Comparison of ENCODE assay signal across 38 cellular contexts in the genomic region with DNA sequence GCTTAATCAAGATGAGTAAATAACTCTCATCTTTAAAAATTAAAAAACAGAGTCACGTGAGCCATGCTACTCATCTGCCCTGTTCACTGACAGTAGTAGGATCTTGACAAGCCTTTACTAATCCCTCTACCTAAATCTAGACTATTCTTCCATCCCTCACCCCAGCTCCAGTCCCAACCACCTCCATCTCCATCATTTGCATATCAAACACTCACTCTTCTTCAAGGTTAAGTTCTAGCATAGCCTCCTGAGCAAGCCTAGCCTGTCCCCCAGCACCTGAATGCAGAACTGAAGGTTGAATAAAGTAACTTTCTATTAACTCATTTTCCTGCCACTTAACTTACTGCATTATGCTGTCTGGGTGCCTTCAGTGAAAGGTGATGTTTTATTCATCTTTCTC.
"Had no signal": no experiment of that assay in that cellular context is flagged by ENCODE, and none has a peak within 500 bp of the region (broad histone marks: within the 10 kb centered on the region; RNA-seq: fewer than 3 reads in every experiment).

No MANE protein-coding gene starts in this region.

- DNase-seq: activated CD4-positive, alpha-beta memory T cell treated with anti-CD3 and anti-CD28 coated beads, Interleukin-2, amount 10 ng/mL, durations not matched to agents 7 days and 5 days; activated CD4-positive, alpha-beta T cell treated with anti-CD3 and anti-CD28 coated beads for 1 hour; activated CD4-positive, alpha-beta T cell treated with anti-CD3 and anti-CD28 coated beads for 36 hours; activated CD4-positive, alpha-beta T cell treated with anti-CD3 and anti-CD28 coated beads for 48 hours; activated CD4-positive, alpha-beta T cell treated with anti-CD3 and anti-CD28 coated beads, Interleukin-2, amount 10 ng/mL, durations not matched to agents 7 days and 5 days; activated CD4-positive, alpha-beta T cell treated with anti-CD3 and anti-CD28 coated beads, Interleukin-2, amount 50 U/mL, for 48 hours; activated CD4-positive, CD25-positive, alpha-beta regulatory T cell; activated CD8-positive, alpha-beta memory T cell treated with anti-CD3 and anti-CD28 coated beads for 24 hours; activated CD8-positive, alpha-beta memory T cell treated with anti-CD3 and anti-CD28 coated beads, Interleukin-2, amount 10 ng/mL, durations not matched to agents 7 days and 5 days; activated CD8-positive, alpha-beta memory T cell treated with anti-CD3 and anti-CD28 coated beads, Interleukin-2, amount 50 U/mL, for 48 hours; activated CD8-positive, alpha-beta T cell treated with anti-CD3 and anti-CD28 coated beads, Interleukin-2, amount 10 ng/mL, durations not matched to agents 7 days and 5 days; activated effector memory CD4-positive, alpha-beta T cell treated with Interleukin-2 at 50 U/mL for 16 hours; activated gamma-delta T cell; activated naive CD4-positive, alpha-beta T cell treated with anti-CD3 and anti-CD28 coated beads, Interleukin-2, amount 10 ng/mL, durations not matched to agents 7 days and 5 days; activated naive CD4-positive, alpha-beta T cell treated with Interleukin-2 at 50 U/mL for 16 hours; activated naive CD8-positive, alpha-beta T cell treated with anti-CD3 and anti-CD28 coated beads, Interleukin-2, amount 10 ng/mL, durations not matched to agents 7 days and 5 days; activated naive CD8-positive, alpha-beta T cell treated with anti-CD3 and anti-CD28 coated beads, Interleukin-2, amount 50 U/mL, for 24 hours; activated T-cell treated with anti-CD3 and anti-CD28 coated beads, Interleukin-2, amount 50 U/mL, for 24 hours; activated T-cell treated with anti-CD3 and anti-CD28 coated beads, Interleukin-2, amount 50 U/mL, for 48 hours; amygdala; anterior cingulate cortex; cerebellar nuclear complex; T-helper 1 cell; T-helper 2 cell; T-helper 9 cell had no signal

- H3K36me3 Mint-ChIP-seq: activated CD8-positive, alpha-beta memory T cell treated with anti-CD3 and anti-CD28 coated beads, Interleukin-2, amount 10 ng/mL, durations not matched to agents 7 days and 5 days; activated naive CD4-positive, alpha-beta T cell treated with anti-CD3 and anti-CD28 coated beads, Interleukin-2, amount 10 ng/mL, durations not matched to agents 7 days and 5 days; activated naive CD8-positive, alpha-beta T cell; activated naive CD8-positive, alpha-beta T cell treated with anti-CD3 and anti-CD28 coated beads, Interleukin-2, amount 10 ng/mL, durations not matched to agents 7 days and 5 days; brain had no signal

- ATAC-seq: activated CD4-positive, alpha-beta T cell treated with anti-CD3 and anti-CD28 coated beads for 36 hours; activated CD4-positive, CD25-positive, alpha-beta regulatory T cell treated with anti-CD3 and anti-CD28 coated beads, Interleukin-2, amount 50 U/mL, for 24 hours; activated CD8-positive, alpha-beta memory T cell treated with anti-CD3 and anti-CD28 coated beads, Interleukin-2, amount 10 ng/mL, durations not matched to agents 7 days and 5 days; activated CD8-positive, alpha-beta T cell treated with anti-CD3 and anti-CD28 coated beads, Interleukin-2, amount 10 ng/mL, durations not matched to agents 7 days and 5 days; activated naive CD8-positive, alpha-beta T cell treated with anti-CD3 and anti-CD28 coated beads, Interleukin-2, amount 50 U/mL, for 24 hours had no signal

- H3K27me3 ChIP-seq: ascending aorta, cardiac muscle cell had no signal

- H3K36me3 ChIP-seq: ascending aorta, cardiac muscle cell had no signal

- H3K4me1 ChIP-seq: ascending aorta had no signal

- H3K4me3 ChIP-seq: ascending aorta, cardiac muscle cell had no signal

- FAIRE-seq: bronchial epithelial cell, TTC549 had no signal

- H3K27ac Mint-ChIP-seq: activated CD4-positive, alpha-beta memory T cell treated with anti-CD3 and anti-CD28 coated beads, Interleukin-2, amount 10 ng/mL, durations not matched to agents 7 days and 5 days; activated CD4-positive, alpha-beta T cell treated with anti-CD3 and anti-CD28 coated beads for 36 hours; activated CD4-positive, alpha-beta T cell treated with anti-CD3 and anti-CD28 coated beads, Interleukin-2, amount 10 ng/mL, durations not matched to agents 7 days and 5 days; activated CD8-positive, alpha-beta memory T cell treated with anti-CD3 and anti-CD28 coated beads, Interleukin-2, amount 10 ng/mL, durations not matched to agents 7 days and 5 days; activated CD8-positive, alpha-beta T cell treated with anti-CD3 and anti-CD28 coated beads, Interleukin-2, amount 10 ng/mL, durations not matched to agents 7 days and 5 days; activated naive CD4-positive, alpha-beta T cell treated with anti-CD3 and anti-CD28 coated beads, Interleukin-2, amount 10 ng/mL, durations not matched to agents 7 days and 5 days; activated naive CD4-positive, alpha-beta T cell treated with anti-CD3 and anti-CD28 coated beads, Interleukin-2, amount 50 U/mL, for 24 hours; activated naive CD8-positive, alpha-beta T cell; activated naive CD8-positive, alpha-beta T cell treated with anti-CD3 and anti-CD28 coated beads, Interleukin-2, amount 10 ng/mL, durations not matched to agents 7 days and 5 days; activated naive CD8-positive, alpha-beta T cell treated with anti-CD3 and anti-CD28 coated beads, Interleukin-2, amount 50 U/mL, for 24 hours; activated T-cell treated with anti-CD3 and anti-CD28 coated beads, Interleukin-2, amount 50 U/mL, for 24 hours; activated T-helper 2 cell treated with anti-CD3 and anti-CD28 coated beads, Interferon-gamma antibody, Interleukin-2, Interleukin-4, amounts not matched to agents 10 μg/mL and 5 μg/mL and 100 μg/mL, durations not matched to agents 14 hours and 24 hours and 36 hours; T-helper 1 cell treated with Interleukin-12 subunit alpha and Interleukin-12 subunit beta and Interleukin-4 antibody, amounts not matched to agents 30 μg/mL and 1 μg/mL, for 36 hours; T-helper 2 cell treated with Interferon-gamma antibody and Interleukin-4, amounts not matched to agents 5 μg/mL and 100 μg/mL, for 36 hours had no signal

- H3K27ac ChIP-seq: ascending aorta, cardiac muscle cell, VCaP had no signal

- H3K4me3 Mint-ChIP-seq: activated CD4-positive, alpha-beta memory T cell treated with anti-CD3 and anti-CD28 coated beads, Interleukin-2, amount 10 ng/mL, durations not matched to agents 7 days and 5 days; activated CD4-positive, alpha-beta T cell treated with anti-CD3 and anti-CD28 coated beads for 36 hours; activated CD4-positive, alpha-beta T cell treated with anti-CD3 and anti-CD28 coated beads, Interleukin-2, amount 10 ng/mL, durations not matched to agents 7 days and 5 days; activated CD8-positive, alpha-beta memory T cell treated with anti-CD3 and anti-CD28 coated beads, Interleukin-2, amount 10 ng/mL, durations not matched to agents 7 days and 5 days; activated CD8-positive, alpha-beta T cell treated with anti-CD3 and anti-CD28 coated beads, Interleukin-2, amount 10 ng/mL, durations not matched to agents 7 days and 5 days; activated naive CD4-positive, alpha-beta T cell treated with anti-CD3 and anti-CD28 coated beads, Interleukin-2, amount 10 ng/mL, durations not matched to agents 7 days and 5 days; activated naive CD4-positive, alpha-beta T cell treated with anti-CD3 and anti-CD28 coated beads, Interleukin-2, amount 50 U/mL, for 24 hours; activated naive CD8-positive, alpha-beta T cell; activated naive CD8-positive, alpha-beta T cell treated with anti-CD3 and anti-CD28 coated beads, Interleukin-2, amount 10 ng/mL, durations not matched to agents 7 days and 5 days; activated naive CD8-positive, alpha-beta T cell treated with anti-CD3 and anti-CD28 coated beads, Interleukin-2, amount 50 U/mL, for 24 hours; activated T-cell treated with anti-CD3 and anti-CD28 coated beads, Interleukin-2, amount 50 U/mL, for 24 hours; brain; central memory CD8-positive, alpha-beta T cell; T-helper 1 cell treated with Interleukin-12 subunit alpha and Interleukin-12 subunit beta and Interleukin-4 antibody, amounts not matched to agents 30 μg/mL and 1 μg/mL, for 36 hours; T-helper 2 cell treated with Interferon-gamma antibody and Interleukin-4, amounts not matched to agents 5 μg/mL and 100 μg/mL, for 36 hours had no signal

- H3K9me3 Mint-ChIP-seq: activated CD4-positive, alpha-beta memory T cell treated with anti-CD3 and anti-CD28 coated beads, Interleukin-2, amount 10 ng/mL, durations not matched to agents 7 days and 5 days; activated CD4-positive, alpha-beta T cell treated with anti-CD3 and anti-CD28 coated beads, Interleukin-2, amount 10 ng/mL, durations not matched to agents 7 days and 5 days; activated naive CD4-positive, alpha-beta T cell treated with anti-CD3 and anti-CD28 coated beads, Interleukin-2, amount 10 ng/mL, durations not matched to agents 7 days and 5 days; activated naive CD8-positive, alpha-beta T cell treated with anti-CD3 and anti-CD28 coated beads, Interleukin-2, amount 10 ng/mL, durations not matched to agents 7 days and 5 days; central memory CD8-positive, alpha-beta T cell; T-helper 1 cell treated with Interleukin-12 subunit alpha and Interleukin-12 subunit beta and Interleukin-4 antibody, amounts not matched to agents 30 μg/mL and 1 μg/mL, for 36 hours; T-helper 2 cell treated with Interferon-gamma antibody and Interleukin-4, amounts not matched to agents 5 μg/mL and 100 μg/mL, for 36 hours had no signal

- H3K4me1 Mint-ChIP-seq: activated CD4-positive, alpha-beta memory T cell treated with anti-CD3 and anti-CD28 coated beads, Interleukin-2, amount 10 ng/mL, durations not matched to agents 7 days and 5 days; activated CD4-positive, alpha-beta T cell treated with anti-CD3 and anti-CD28 coated beads for 36 hours; activated CD4-positive, alpha-beta T cell treated with anti-CD3 and anti-CD28 coated beads, Interleukin-2, amount 10 ng/mL, durations not matched to agents 7 days and 5 days; activated CD8-positive, alpha-beta memory T cell treated with anti-CD3 and anti-CD28 coated beads, Interleukin-2, amount 10 ng/mL, durations not matched to agents 7 days and 5 days; activated naive CD4-positive, alpha-beta T cell treated with anti-CD3 and anti-CD28 coated beads, Interleukin-2, amount 10 ng/mL, durations not matched to agents 7 days and 5 days; activated naive CD4-positive, alpha-beta T cell treated with anti-CD3 and anti-CD28 coated beads, Interleukin-2, amount 50 U/mL, for 24 hours; activated naive CD8-positive, alpha-beta T cell treated with anti-CD3 and anti-CD28 coated beads, Interleukin-2, amount 10 ng/mL, durations not matched to agents 7 days and 5 days; activated naive CD8-positive, alpha-beta T cell treated with anti-CD3 and anti-CD28 coated beads, Interleukin-2, amount 50 U/mL, for 24 hours; brain; central memory CD8-positive, alpha-beta T cell had no signal

- H3K27me3 Mint-ChIP-seq: activated CD4-positive, alpha-beta memory T cell treated with anti-CD3 and anti-CD28 coated beads, Interleukin-2, amount 10 ng/mL, durations not matched to agents 7 days and 5 days; activated CD4-positive, alpha-beta T cell treated with anti-CD3 and anti-CD28 coated beads, Interleukin-2, amount 10 ng/mL, durations not matched to agents 7 days and 5 days; activated CD8-positive, alpha-beta memory T cell treated with anti-CD3 and anti-CD28 coated beads, Interleukin-2, amount 10 ng/mL, durations not matched to agents 7 days and 5 days; activated naive CD4-positive, alpha-beta T cell treated with anti-CD3 and anti-CD28 coated beads, Interleukin-2, amount 10 ng/mL, durations not matched to agents 7 days and 5 days; activated naive CD8-positive, alpha-beta T cell treated with anti-CD3 and anti-CD28 coated beads, Interleukin-2, amount 10 ng/mL, durations not matched to agents 7 days and 5 days; activated naive CD8-positive, alpha-beta T cell treated with anti-CD3 and anti-CD28 coated beads, Interleukin-2, amount 50 U/mL, for 24 hours; brain; central memory CD8-positive, alpha-beta T cell had no signal
